Comparison of ENCODE assay signal across 1 cellular context in genomic region chr11:126748097-126748756, GRCh38.
TF ChIP-seq lines count a peak whose summit lies in the region.

No MANE protein-coding gene starts in this region.

TF ChIP-seq in H1, 55 proteins besides CTCF, POLR2A, EP300 and RAD21 (continued from another document):
- TF ChIP-seq, protein P1, sequence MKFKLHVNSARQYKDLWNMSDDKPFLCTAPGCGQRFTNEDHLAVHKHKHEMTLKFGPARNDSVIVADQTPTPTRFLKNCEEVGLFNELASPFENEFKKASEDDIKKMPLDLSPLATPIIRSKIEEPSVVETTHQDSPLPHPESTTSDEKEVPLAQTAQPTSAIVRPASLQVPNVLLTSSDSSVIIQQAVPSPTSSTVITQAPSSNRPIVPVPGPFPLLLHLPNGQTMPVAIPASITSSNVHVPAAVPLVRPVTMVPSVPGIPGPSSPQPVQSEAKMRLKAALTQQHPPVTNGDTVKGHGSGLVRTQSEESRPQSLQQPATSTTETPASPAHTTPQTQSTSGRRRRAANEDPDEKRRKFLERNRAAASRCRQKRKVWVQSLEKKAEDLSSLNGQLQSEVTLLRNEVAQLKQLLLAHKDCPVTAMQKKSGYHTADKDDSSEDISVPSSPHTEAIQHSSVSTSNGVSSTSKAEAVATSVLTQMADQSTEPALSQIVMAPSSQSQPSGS (IDR thresholded peaks at IDR 0.05; ENCODE audit: low read length) = no peak
- no peak for TF ChIP-seq BACH1 (IDR thresholded peaks at IDR 0.05; ENCODE audit: low read length)
- TF ChIP-seq CHD1 (IDR thresholded peaks at IDR 0.05; ENCODE audit: low read depth, low read length) = no peak
- no peak for TF ChIP-seq NANOG (IDR thresholded peaks at IDR 0.05; ENCODE audit: insufficient read depth, low read depth, low read length, poor library complexity, severe bottlenecking)
- no peak for TF ChIP-seq BCL11A (IDR thresholded peaks at IDR 0.05; ENCODE audit: low read depth in 2 of 2, low read length in 2 of 2)
- no peak for TF ChIP-seq JUN (IDR thresholded peaks at IDR 0.05; ENCODE audit: low read depth, low read length)
- no peak for TF ChIP-seq TAF7 (optimal IDR thresholded peaks at IDR 0.05; ENCODE audit: borderline replicate concordance, low read depth, low read length)
- TF ChIP-seq TEAD4 (IDR thresholded peaks at IDR 0.05; ENCODE audit: low read depth, low read length) = no peak
